Comparison of ENCODE assay signal across 23 cellular contexts in the genomic region with DNA sequence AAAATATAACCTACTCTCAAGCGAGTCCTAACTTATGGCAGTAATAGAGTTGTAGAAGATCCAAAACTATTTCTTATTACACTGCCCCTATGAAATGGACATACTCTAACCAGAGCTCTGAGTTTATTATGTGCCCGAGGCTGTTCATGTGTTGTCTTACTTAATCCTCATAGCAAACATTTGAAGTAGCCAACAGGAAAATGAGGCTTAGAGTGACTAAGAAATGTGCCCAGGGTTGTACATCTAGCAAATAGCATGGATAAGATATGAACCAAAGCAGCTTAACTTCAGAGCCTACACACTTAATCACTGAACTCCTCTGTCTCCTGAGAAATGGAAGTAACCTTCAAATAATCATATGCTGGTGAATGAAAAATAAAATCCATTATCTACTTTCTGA.
DNase-seq lines count a peak whose midpoint lies in the region; TF ChIP-seq lines count a peak whose summit lies in the region.
"Had no signal": no experiment of that assay in that cellular context is flagged by ENCODE, and none has a peak within 500 bp of the region (broad histone marks: within the 10 kb centered on the region; RNA-seq: fewer than 3 reads in every experiment).

No MANE protein-coding gene starts in this region.

- H3K36me3 ChIP-seq in tibial artery, result no peaks in the 10 kb centered on the region
- H3K36me3 ChIP-seq: BLaER1, Peyer's patch, SJSA1 had no signal

- DNase-seq in H4 (ENCODE audit: low spot score) (peak; percentile 12), NCI-H82 treated with DMSO at 0.1 percent for 48 hours (lab: John Stamatoyannopoulos, UW; ENCODE audit: unreplicated experiment) (peak; percentile 53), epithelial cell of esophagus (ENCODE audit: low read depth) (peak; percentile 24), retinal pigment epithelial cell (ENCODE audit: low read depth) (peak; percentile 85), NCI-H524 (lab: John Stamatoyannopoulos, UW) (no peak), tibial artery (no peak)
- DNase-seq in activated effector memory CD4-positive, alpha-beta T cell treated with anti-CD3 and anti-CD28 coated beads, Interleukin-2, amount 50 U/mL, for 16 hours, result no peak
- DNase-seq: ACHN; CD8-positive, alpha-beta T cell; DMS153; GDM1; IMR-90; MV-4-11; NCI-H1105 treated with DMSO at 0.1 percent for 48 hours; NCI-H2081 treated with DMSO at 0.1 percent for 48 hours; NCI-H2171 treated with DMSO at 0.1 percent for 48 hours; NCI-H446 treated with DMSO at 0.1 percent for 48 hours; NCI-H69; NK-92 treated with Interleukin-12 subunit alpha and Interleukin-12 subunit beta, amount 100 ng/mL, for 24 hours; Peyer's patch had no signal

- H3K9me3 ChIP-seq in tibial artery, result no peaks in the 10 kb centered on the region
- H3K9me3 ChIP-seq: BLaER1, Peyer's patch had no signal

- no peaks in the 10 kb centered on the region for H3K4me1 ChIP-seq in tibial artery
- H3K4me1 ChIP-seq: BLaER1, Peyer's patch, SJSA1 had no signal

- H3K4me3 ChIP-seq in epithelial cell of esophagus (ENCODE audit: low read length), result no peak overlapping the region
- no peak overlapping the region for H3K4me3 ChIP-seq in retinal pigment epithelial cell (ENCODE audit: low read length)
- H3K4me3 ChIP-seq in tibial artery, result no peak overlapping the region
- H3K4me3 ChIP-seq: BLaER1, Peyer's patch, SJSA1 had no signal

- H3K27ac ChIP-seq in tibial artery, result no peak overlapping the region
- H3K27ac ChIP-seq: BLaER1, KMS-11, Peyer's patch, SJSA1 had no signal

- intact Hi-C loops in tibial artery (cut with DNase I; ENCODE audit: low total_unique reads), result no loop called here

- no peak for TF ChIP-seq CTCF in epithelial cell of esophagus (IDR thresholded peaks at IDR 0.05; ENCODE audit: insufficient read depth, low read depth, low read length, missing control alignments)
- no peak for TF ChIP-seq CTCF in retinal pigment epithelial cell (conservative IDR thresholded peaks at IDR 0.05; ENCODE audit: low read depth, low read length)
- no peak for TF ChIP-seq CTCF in tibial artery (IDR thresholded peaks at IDR 0.05)

- H3K27me3 ChIP-seq in tibial artery, result no peaks in the 10 kb centered on the region
- H3K27me3 ChIP-seq: BLaER1, Peyer's patch, SJSA1 had no signal

Comparison
In these comparisons a context has a peak if more than half of its experiments do, and no peak if none do; other contexts are left out.
1. DNase-seq: peak in H4 (single experiment), NCI-H82 treated with DMSO at 0.1 percent for 48 hours (single experiment), epithelial cell of esophagus (single experiment) and retinal pigment epithelial cell (single experiment); none in NCI-H524 (0 of 2), tibial artery (0 of 2) and activated effector memory CD4-positive, alpha-beta T cell treated with anti-CD3 and anti-CD28 coated beads, Interleukin-2, amount 50 U/mL, for 16 hours (single experiment).